Comparison of ENCODE assay signal across 9 cellular contexts in the genomic region with DNA sequence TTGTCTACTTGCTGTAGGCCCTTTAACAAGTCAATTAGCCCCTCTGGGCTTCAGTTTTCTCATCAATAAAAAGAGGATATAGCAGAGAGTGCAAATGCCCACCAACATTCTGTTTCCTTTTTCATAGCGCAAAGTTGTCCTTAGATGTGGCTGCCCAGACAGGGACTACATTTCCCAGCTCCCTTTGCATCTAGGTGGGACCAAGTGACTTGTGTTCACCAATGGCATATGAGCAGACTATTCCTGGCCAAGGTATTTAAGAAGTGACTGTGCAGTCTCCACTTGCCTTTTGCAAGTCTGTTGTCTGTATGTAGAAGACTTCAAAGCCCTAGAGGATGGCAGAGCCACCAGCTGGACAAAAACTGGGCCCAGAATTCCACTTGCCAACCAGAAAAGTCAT. TPM values are rescaled to one million over a fixed set of nuclear protein-coding genes. Genes with fewer than 3 reads are reported as not detected.
DNase-seq lines count a peak whose midpoint lies in the region; ATAC-seq and TF ChIP-seq lines count a peak whose summit lies in the region.
"Had no signal": no experiment of that assay in that cellular context is flagged by ENCODE, and none has a peak within 500 bp of the region (broad histone marks: within the 10 kb centered on the region; RNA-seq: fewer than 3 reads in every experiment).

No MANE protein-coding gene starts in this region.

- DNase-seq in CD4-positive, alpha-beta T cell: peak in 1 of 10 experiments; percentile 11
- DNase-seq in GM20000 (ENCODE audit: low spot score) (peak; percentile 15), SK-MEL-5 (ENCODE audit: low read depth, low spot score) (peak; percentile 68), hepatocyte (ENCODE audit: low spot score) (peak; percentile 34), mesenteric fat pad (ENCODE audit: low spot score) (no peak), DMS153 (lab: John Stamatoyannopoulos, UW) (no peak)
- no peak for DNase-seq in activated effector memory CD4-positive, alpha-beta T cell treated with Interleukin-2 at 50 U/mL for 16 hours

- no peaks in the 10 kb centered on the region for H3K4me1 Mint-ChIP-seq in CD4-positive, alpha-beta T cell (ENCODE audit: low read depth)

- H3K27me3 Mint-ChIP-seq in CD4-positive, alpha-beta T cell: peaks cover 14% of the 10 kb centered on the region

- no peaks in the 10 kb centered on the region for H3K9me2 ChIP-seq in hepatocyte (replicated peaks; ENCODE audit: insufficient read depth)

- intact Hi-C loops in CD4-positive, alpha-beta T cell (cut with DNase I, micrococcal nuclease): no loop called here

- H3K36me3 Mint-ChIP-seq in CD4-positive, alpha-beta T cell (ENCODE audit: low read depth): no peaks in the 10 kb centered on the region

- H4K20me1 ChIP-seq in hepatocyte (ENCODE audit: insufficient read depth, poor library complexity, severe bottlenecking): no peaks in the 10 kb centered on the region

- H3K9me3 Mint-ChIP-seq in CD4-positive, alpha-beta T cell: no peaks in the 10 kb centered on the region

- ATAC-seq in CD4-positive, alpha-beta T cell (ENCODE audit: poor library complexity): peak; percentile 73
- no peak for ATAC-seq in GM19452 (IDR thresholded peaks at IDR 0.05; ENCODE audit: unreplicated experiment)

- H3K4me3 Mint-ChIP-seq in CD4-positive, alpha-beta T cell: no peak overlapping the region

- H3K4me2 ChIP-seq in hepatocyte: no peak overlapping the region

- H3K4me3 ChIP-seq in hepatocyte: no peak overlapping the region
- H3K4me3 ChIP-seq: SJSA1 had no signal

- no peaks in the 10 kb centered on the region for H3K36me3 ChIP-seq in hepatocyte (replicated peaks; ENCODE audit: insufficient read depth, low read depth)
- H3K36me3 ChIP-seq: SJSA1 had no signal

- no peaks in the 10 kb centered on the region for H3K79me2 ChIP-seq in hepatocyte

- H3K9me3 ChIP-seq in CD4-positive, alpha-beta T cell (ENCODE audit: control insufficient read depth, low read length): no peaks in the 10 kb centered on the region
- H3K9me3 ChIP-seq in hepatocyte (ENCODE audit: low read depth): no peaks in the 10 kb centered on the region
- H3K9me3 ChIP-seq: SJSA1 had no signal

- H3K4me1 ChIP-seq in hepatocyte (ENCODE audit: insufficient read depth): no peaks in the 10 kb centered on the region
- H3K4me1 ChIP-seq: SJSA1 had no signal

- in situ Hi-C loops in SK-MEL-5 (cut with HindIII; ENCODE audit: low pct_unique_long_range_greater_than_20kb, low sequenced_read_pairs): no loop called here

- POLR2A ChIA-PET in CD4-positive, alpha-beta T cell (lab: Charles Lee): no interaction called here

- 67% methylated on average over 1 of the region's 1 CpG for WGBS in hepatocyte (ENCODE audit: low lambda C conversion rate, missing lambda C conversion rate)

- CTCF ChIA-PET in CD4-positive, alpha-beta T cell (lab: Charles Lee): no interaction called here

- no peak for TF ChIP-seq CTCF in CD4-positive, alpha-beta T cell (IDR thresholded peaks at IDR 0.05)
- TF ChIP-seq CTCF in GM20000 (IDR thresholded peaks at IDR 0.05; ENCODE audit: extremely low read depth, missing control alignments) (no peak), hepatocyte (IDR thresholded peaks at IDR 0.05; ENCODE audit: poor library complexity) (no peak)

- no peaks in the 10 kb centered on the region for H3K27me3 ChIP-seq in CD4-positive, alpha-beta T cell (ENCODE audit: control insufficient read depth, insufficient read depth, low read length)
- H3K27me3 ChIP-seq in hepatocyte: no peaks in the 10 kb centered on the region

- H3K27ac Mint-ChIP-seq in CD4-positive, alpha-beta T cell: no peak overlapping the region

- no peak overlapping the region for H2AFZ ChIP-seq in hepatocyte

- H3K27ac ChIP-seq in CD4-positive, alpha-beta T cell (ENCODE audit: low read depth, low read length): no peak overlapping the region
- no peak overlapping the region for H3K27ac ChIP-seq in hepatocyte
- H3K27ac ChIP-seq: SJSA1 had no signal

RNA-seq across cellular contexts. Expression of a gene that starts 59.7 kb away (rescaled TPM):
- not detected for total RNA-seq in CD4-positive, alpha-beta T cell
- total RNA-seq in SK-MEL-5 (2014; rRNA removed; shearing (Covaris generic)): not detected in 2 replicates
- polyA plus RNA-seq in SK-MEL-5 (2015; cell fraction: cytosol; rRNA removed): not detected in 2 replicates
- not detected in 2 replicates for polyA plus RNA-seq in SK-MEL-5 (2015; cell fraction: nucleus; rRNA removed)
- total RNA-seq in hepatocyte (0.90 and 2.2 TPM in 2 replicates), mesenteric fat pad (not detected)
- 0.41 and 0.88 TPM in 2 replicates for polyA plus RNA-seq in hepatocyte
- total RNA-seq: SJSA1 had no signal

Comparison
In these comparisons a context has a peak if more than half of its experiments do, and no peak if none do; other contexts are left out.
1. DNase-seq: peak in GM20000 (single experiment), SK-MEL-5 (single experiment) and hepatocyte (single experiment); none in activated effector memory CD4-positive, alpha-beta T cell treated with Interleukin-2 at 50 U/mL for 16 hours (single experiment), mesenteric fat pad (single experiment) and DMS153 (single experiment).